In the genomic region with DNA sequence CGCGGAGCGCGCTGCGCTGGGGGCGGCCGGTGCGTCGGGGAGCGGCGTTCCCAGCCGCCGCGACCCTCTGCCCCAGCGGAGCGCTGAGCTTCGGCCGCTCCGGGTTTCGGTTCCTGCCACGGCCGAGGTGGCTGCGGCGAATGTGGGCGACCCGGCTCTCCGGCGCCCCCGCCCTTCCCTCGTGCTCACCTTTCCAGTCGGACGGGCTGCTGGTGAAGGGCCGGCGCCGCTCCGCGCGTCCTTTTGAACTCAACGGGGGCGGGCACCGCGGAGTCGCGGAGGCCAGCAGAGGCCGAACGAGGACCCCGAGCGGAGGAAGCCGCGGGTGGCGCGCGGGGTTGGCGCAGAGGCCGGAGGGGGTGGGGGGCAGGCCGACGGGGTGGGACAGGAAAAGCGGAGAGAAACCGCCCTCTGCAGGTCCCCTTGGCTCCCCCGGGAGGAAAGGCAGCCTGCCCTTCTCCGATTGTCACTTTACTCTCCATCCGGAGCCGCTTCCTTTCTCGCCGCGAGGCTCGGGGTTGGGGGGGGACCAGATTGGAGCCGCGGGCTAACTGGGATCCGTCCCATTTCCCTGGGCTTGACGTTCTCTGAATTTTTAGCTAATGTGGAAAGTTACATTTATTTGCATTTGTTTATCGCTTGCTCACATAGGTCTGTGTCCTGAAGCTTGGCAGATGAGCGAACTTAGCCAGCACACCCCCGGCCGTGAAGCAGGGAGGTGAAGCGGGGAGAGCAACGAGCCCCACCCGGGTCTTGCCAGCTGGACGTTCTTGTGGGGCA, we compare ENCODE assay signal across 8 cellular contexts. TPM values are rescaled to one million over a fixed set of nuclear protein-coding genes. Genes with fewer than 3 reads are reported as not detected.
DNase-seq lines count a peak whose midpoint lies in the region; ATAC-seq, FAIRE-seq and TF ChIP-seq lines count a peak whose summit lies in the region.

TSS of gene SMAGP (minus strand) at position 349 of the 780 bp plus-strand sequence. CDS start 1,137 bp downstream, outside the sequence.

- peak within 1 kb of the TSS; percentile 84 for H3K27ac Mint-ChIP-seq in CD8-positive, alpha-beta T cell

- RAD21 ChIA-PET in GM12878 (lab: Charles Lee; ENCODE audit: unreplicated experiment) = interaction anchor here (1.0 to 2.6 kb wide), 5 partner anchors 10 to 250 kb away, joined by 3 to 49 read pairs (median 3); no protein-coding TSS in a partner anchor

- peak within 1 kb of the TSS; percentile 54 for H3K4me3 ChIP-seq in CD8-positive, alpha-beta T cell (ENCODE audit: low read depth, low read length)
- H3K4me3 ChIP-seq in HUES48 (ENCODE audit: low read depth, low read length) = peak within 1 kb of the TSS; percentile 69
- H3K4me3 ChIP-seq in GM12878 = peak within 1 kb of the TSS; percentile 65
- peak within 1 kb of the TSS; percentile 51; the same call in 1 of the 2 replicates for H3K4me3 ChIP-seq in iPS DF 6.9 (ENCODE audit: low read length)
- H3K4me3 ChIP-seq in skeletal muscle satellite cell (ENCODE audit: low read length) = peak within 1 kb of the TSS; percentile 75

- no peak for TF ChIP-seq RAD21 in GM12878 (IDR thresholded peaks at IDR 0.05; ENCODE audit: insufficient read depth, low read depth, low read length)

- WGBS in GM12878 (ENCODE audit: insufficient coverage, insufficient replicate concordance, low lambda C conversion rate, missing lambda C conversion rate) = under 1% methylated on average over 52 of the region's 79 CpGs
- WGBS in iPS DF 6.9 (ENCODE audit: insufficient coverage, insufficient read length) = no CpG with 5 or more reads among the region's 79 CpGs

- peak in 6 of 7 experiments; percentile 28 to 73 (median 48) for DNase-seq in CD8-positive, alpha-beta T cell
- DNase-seq in GM20000 (ENCODE audit: low spot score) = peak; percentile 90
- peak; percentile 22 for DNase-seq in T follicular helper cell (ENCODE audit: low read depth)
- DNase-seq in GM12878 (ENCODE audit: low read depth, low spot score) = no peak
- DNase-seq in iPS DF 6.9 (ENCODE audit: low read depth, low spot score) = no peak
- DNase-seq in NCI-H1694 (lab: John Stamatoyannopoulos, UW) = no peak

- SMC1A ChIA-PET in GM12878 (lab: Charles Lee; ENCODE audit: uncharacterized antibody, unreplicated experiment) = interaction anchor here (0.6 to 6.9 kb wide), 10 partner anchors 20 to 762 kb away, joined by 3 to 67 read pairs (median 5); no protein-coding TSS in a partner anchor

- no peaks in the 10 kb centered on the region for H3K27me3 ChIP-seq in CD8-positive, alpha-beta T cell (ENCODE audit: insufficient read depth, low read length)
- H3K27me3 ChIP-seq in HUES48 (ENCODE audit: control insufficient read depth, insufficient read depth, low read length) = peaks cover 17% of the 10 kb centered on the region
- peaks cover 1 to 6% of the 10 kb centered on the region in 2 experiments; a peak in 2 of 4 replicates for H3K27me3 ChIP-seq in GM12878 (replicated peaks in 1 of 2; ENCODE audit: control insufficient read depth in 2 of 2, insufficient read depth in 2 of 2, low read length in 1 of 2)
- peaks cover 6% of the 10 kb centered on the region; the same call in 1 of the 2 replicates for H3K27me3 ChIP-seq in iPS DF 6.9 (ENCODE audit: control insufficient read depth, insufficient read depth, low read length)
- no peaks in the 10 kb centered on the region for H3K27me3 ChIP-seq in skeletal muscle satellite cell (ENCODE audit: control insufficient read depth, insufficient read depth, low read length)

- in situ Hi-C loops in GM12878 (cut with MboI) = no loop called here

- no peak for TF ChIP-seq POLR2A in GM12878 (IDR thresholded peaks at IDR 0.05; ENCODE audit: low read depth, low read length)

- H2AFZ ChIP-seq in GM12878 (ENCODE audit: control insufficient read depth, low read depth, low read length) = peak within 1 kb of the TSS; percentile 55

- FAIRE-seq in GM12878 (lab: Jason Lieb, UNC) = no peak

- peak within 1 kb of the TSS; percentile 42 for H3K27ac ChIP-seq in CD8-positive, alpha-beta T cell (ENCODE audit: low read depth, low read length)
- H3K27ac ChIP-seq in HUES48 (ENCODE audit: low read depth, low read length) (peak within 1 kb of the TSS; percentile 55), GM12878 (ENCODE audit: control insufficient read depth, insufficient read depth) (no peak within 1 kb of the TSS), iPS DF 6.9 (ENCODE audit: low read length) (no peak within 1 kb of the TSS)

- H3K4me3 Mint-ChIP-seq in CD8-positive, alpha-beta T cell = peak within 1 kb of the TSS; percentile 90

- H3K79me2 ChIP-seq in GM12878 (ENCODE audit: control insufficient read depth, insufficient read depth, low read length) = no peaks in the 10 kb centered on the region

- no peaks in the 10 kb centered on the region for H3K36me3 ChIP-seq in CD8-positive, alpha-beta T cell (ENCODE audit: insufficient read depth, low read length)
- H3K36me3 ChIP-seq in HUES48 (ENCODE audit: control insufficient read depth, insufficient read depth, low read length) = no peaks in the 10 kb centered on the region
- no peaks in the 10 kb centered on the region for H3K36me3 ChIP-seq in GM12878 (ENCODE audit: control insufficient read depth in 2 of 2, insufficient read depth in 2 of 2, low read length in 1 of 2)
- H3K36me3 ChIP-seq in iPS DF 6.9 (ENCODE audit: control insufficient read depth, insufficient read depth, low read length) = no peaks in the 10 kb centered on the region
- H3K36me3 ChIP-seq in skeletal muscle satellite cell (ENCODE audit: insufficient read depth, low read length) = peaks cover 8% of the 10 kb centered on the region

- no peaks in the 10 kb centered on the region for H3K27me3 Mint-ChIP-seq in CD8-positive, alpha-beta T cell (ENCODE audit: low read depth)

- no peak for TF ChIP-seq EP300 in GM12878 (IDR thresholded peaks at IDR 0.05; ENCODE audit: borderline replicate concordance in 1 of 2, control insufficient read depth in 1 of 2, low read depth in 2 of 2, low read length in 2 of 2)

- H3K9me3 ChIP-seq in CD8-positive, alpha-beta T cell (ENCODE audit: low read length) = no peaks in the 10 kb centered on the region
- H3K9me3 ChIP-seq in HUES48 (ENCODE audit: control insufficient read depth, insufficient read depth, low read length) (no peaks in the 10 kb centered on the region), GM12878 (replicated peaks; ENCODE audit: control insufficient read depth, insufficient read depth, low read length) (no peaks in the 10 kb centered on the region), iPS DF 6.9 (ENCODE audit: control insufficient read depth, insufficient read depth, low read length) (no peaks in the 10 kb centered on the region), skeletal muscle satellite cell (replicated peaks; ENCODE audit: low read length) (no peaks in the 10 kb centered on the region)

- ATAC-seq in CD8-positive, alpha-beta T cell = peak; percentile 50
- ATAC-seq in GM12878 = peak; percentile 90

- no peaks in the 10 kb centered on the region for H4K20me1 ChIP-seq in GM12878 (ENCODE audit: control insufficient read depth, insufficient read depth)

- H3K36me3 Mint-ChIP-seq in CD8-positive, alpha-beta T cell = peaks cover 8% of the 10 kb centered on the region

- intact Hi-C loops in CD8-positive, alpha-beta T cell (cut with DNase I, micrococcal nuclease) = loop anchor here (2.0 to 10.0 kb wide), 3 partner anchors 31 to 265 kb away; partner anchors contain the start of gene DAZAP2 (in 1 of the 2)
- intact Hi-C loops in GM12878 (cut with micrococcal nuclease; ENCODE audit: unreplicated experiment) = loop anchor here (10.0 kb wide), 1 partner anchor 255 kb away; no protein-coding TSS in a partner anchor

- H3K4me2 ChIP-seq in GM12878 (ENCODE audit: control insufficient read depth, insufficient read depth) (peak within 1 kb of the TSS; percentile 100), skeletal muscle satellite cell (ENCODE audit: low read length) (peak within 1 kb of the TSS; percentile 93)

- POLR2A ChIA-PET in CD8-positive, alpha-beta T cell (lab: Charles Lee) = interaction anchor here (0.6 to 2.0 kb wide), 15 partner anchors 8 to 192 kb away, joined by 3 to 7 read pairs (median 4); partner anchors contain the start of genes BIN2, DAZAP2 and POU6F1
- POLR2A ChIA-PET in GM12878 (lab: Charles Lee) = interaction anchor here (0.6 to 0.7 kb wide), 2 partner anchors 57 to 240 kb away, joined by 3 read pairs; no protein-coding TSS in a partner anchor

- H3K4me1 ChIP-seq in CD8-positive, alpha-beta T cell (ENCODE audit: insufficient read depth, low read length) = peaks cover 16% of the 10 kb centered on the region
- peaks cover 3% of the 10 kb centered on the region; the same call in 1 of the 2 replicates for H3K4me1 ChIP-seq in HUES48 (ENCODE audit: control insufficient read depth, insufficient read depth, low read length)
- H3K4me1 ChIP-seq in GM12878 (ENCODE audit: control insufficient read depth, insufficient read depth, low read length) = peaks cover 6% of the 10 kb centered on the region
- peaks cover 2% of the 10 kb centered on the region; the same call in 1 of the 2 replicates for H3K4me1 ChIP-seq in iPS DF 6.9 (ENCODE audit: control insufficient read depth, insufficient read depth, low read length)
- H3K4me1 ChIP-seq in skeletal muscle satellite cell (ENCODE audit: control insufficient read depth, insufficient read depth, low read length) = peaks cover 36% of the 10 kb centered on the region

- H3K9ac ChIP-seq in HUES48 (ENCODE audit: low read depth, low read length) (peak within 1 kb of the TSS; percentile 65), GM12878 (ENCODE audit: control insufficient read depth, insufficient read depth, low read length) (peak within 1 kb of the TSS; percentile 55), skeletal muscle satellite cell (ENCODE audit: low read depth, low read length) (peak within 1 kb of the TSS; percentile 85)

- no TSS peak for BruUV-seq in GM12878 (replicated peaks; lab: Mats Ljungman, UMichigan)

- CTCF ChIA-PET in CD8-positive, alpha-beta T cell (lab: Charles Lee) = interaction anchor here (0.7 to 5.8 kb wide), 18 partner anchors 9 to 262 kb away, joined by 3 to 89 read pairs (median 4); partner anchors contain the start of gene BIN2
- CTCF ChIA-PET in GM12878 (lab: Yijun Ruan, JAX) = interaction anchor here (0.7 to 6.1 kb wide), 8 partner anchors 8 to 248 kb away, joined by 3 to 92 read pairs (median 4); partner anchors contain the start of gene DAZAP2

- TF ChIP-seq CTCF in CD8-positive, alpha-beta T cell (IDR thresholded peaks at IDR 0.05) = no peak
- no peak for TF ChIP-seq CTCF in GM20000 (IDR thresholded peaks at IDR 0.05; ENCODE audit: extremely low read depth, missing control alignments)
- TF ChIP-seq CTCF in GM12878 (IDR thresholded peaks at IDR 0.05 in 2 of 3, conservative IDR thresholded peaks at IDR 0.05 in 1 of 3; ENCODE audit: control insufficient read depth in 2 of 3, extremely low read depth in 1 of 3, insufficient read depth in 1 of 3, low read depth in 3 of 3, low read length in 3 of 3) = peak in 1 of 3 experiments; percentile 13; a peak in 1 of 6 replicates

- no peaks in the 10 kb centered on the region for H3K9me3 Mint-ChIP-seq in CD8-positive, alpha-beta T cell

- peaks cover 24% of the 10 kb centered on the region for H3K4me1 Mint-ChIP-seq in CD8-positive, alpha-beta T cell (ENCODE audit: low read depth)

RNA-seq across cellular contexts. Expression of gene SMAGP, which starts in this region (rescaled TPM):
- 1 to 10 TPM; 1.9 to 2.3 TPM for total RNA-seq in CD8-positive, alpha-beta T cell
- total RNA-seq in GM12878 (2013; cell fraction: nucleolus; rRNA removed) = 0.34 TPM in 1 of 2 replicates, not detected in the other
- total RNA-seq in GM12878 (2014; rRNA removed) (1.7 and 3.0 TPM in 2 replicates), GM12878 (2014; rRNA removed; fragmentation: Illumina TruSeq; extraction: Trizol) (2.6 and 3.2 TPM in 2 replicates), GM12878 (2021) (3.1 and 4.0 TPM in 2 replicates)
- polyA plus RNA-seq in GM12878 (2011; ENCODE audit: low read depth) = 0.58 TPM
- polyA plus RNA-seq in GM12878 (2011; rRNA removed) (0.26 and 0.42 TPM in 2 replicates), GM12878 (2014; fragmentation: Illumina TruSeq; extraction: Trizol) (7.1 and 8.1 TPM in 2 replicates), GM12878 (2014; fragmentation: Nextera tagmentation; extraction: Ambion mirVana) (1 to 10 TPM; 5.3 to 6.3 TPM), GM12878 (2014; rRNA removed) (3.9 and 4.9 TPM in 2 replicates), GM12878 (2016; fragmentation: Nextera tagmentation; extraction: Ambion mirVana) (1 to 10 TPM; 3.8 to 4.5 TPM)
- 0.45 and 0.78 TPM in 2 replicates for polyA plus RNA-seq in GM12878 (2011; cell fraction: cytosol; rRNA removed)
- 0.10 and 0.45 TPM in 2 replicates for polyA plus RNA-seq in GM12878 (2011; cell fraction: nucleus; rRNA removed)
- 1.0 and 1.6 TPM in 2 replicates for polyA plus RNA-seq in GM12878 (2012)
- polyA minus RNA-seq in GM12878 (2011; rRNA and poly(A)+ RNA removed) = 0.41 TPM in 1 of 2 replicates, not detected in the other
- not detected in 2 replicates for polyA minus RNA-seq in GM12878 (2011; cell fraction: cytosol; rRNA and poly(A)+ RNA removed)
- polyA minus RNA-seq in GM12878 (2011; cell fraction: nucleus; rRNA and poly(A)+ RNA removed) = not detected in 2 replicates
- 17.7 and 23.6 TPM in 2 replicates for total RNA-seq in skeletal muscle satellite cell (2012; rRNA removed)

Comparison
In these comparisons a context has a peak if more than half of its experiments do, and no peak if none do; other contexts are left out.
1. DNase-seq: peak in CD8-positive, alpha-beta T cell (6 of 7), GM20000 (single experiment) and T follicular helper cell (single experiment); none in GM12878 (single experiment), iPS DF 6.9 (single experiment) and NCI-H1694 (single experiment).
2. H3K27ac ChIP-seq: peak in CD8-positive, alpha-beta T cell (single experiment) and HUES48 (single experiment); none in GM12878 (single experiment) and iPS DF 6.9 (single experiment).
3. Peak in every context shown above with its lines, with median percentiles within 50 percentile points of each other: H3K4me3 ChIP-seq and H3K9ac ChIP-seq.